ENCODE assay signal across 7 cellular contexts in genomic region chr1:45205000-45205909, GRCh38. TPM values are rescaled to one million over a fixed set of nuclear protein-coding genes. Genes with fewer than 3 reads are reported as not detected.
A peak's percentile ranks its signal among the peaks of the same experiment; 100 is the strongest.
DNase-seq lines count a peak whose midpoint lies in the region; ATAC-seq and TF ChIP-seq lines count a peak whose summit lies in the region.

No MANE protein-coding gene starts in this region.

- no peak overlapping the region for H3K27ac ChIP-seq in colonic mucosa

- no peaks in the 10 kb centered on the region for H3K9me3 ChIP-seq in colonic mucosa

- peak overlapping the region; percentile 85 for H3K4me3 ChIP-seq in colonic mucosa

- intact Hi-C loops in colonic mucosa (cut with DNase I): no loop called here

- ATAC-seq in stimulated activated memory B cell treated with anti-CD40 and anti-IgM and Interleukin-4, amounts not matched to agents 10 μg/mL and 1 μg/mL and 100 μg/mL, for 72 hours: peak; percentile 34

- H3K36me3 ChIP-seq in colonic mucosa: no peaks in the 10 kb centered on the region

- in situ Hi-C loops in GM13977 (cut with MboI; ENCODE audit: low pct_unique_long_range_greater_than_20kb, low sequenced_read_pairs, unreplicated experiment): no loop called here

- H3K4me1 Mint-ChIP-seq in stimulated activated memory B cell treated with anti-CD40 and anti-IgM and Interleukin-4, amounts not matched to agents 10 μg/mL and 1 μg/mL and 100 μg/mL, for 72 hours: peaks cover 35% of the 10 kb centered on the region

- no peaks in the 10 kb centered on the region for H3K27me3 Mint-ChIP-seq in stimulated activated memory B cell treated with anti-CD40 and anti-IgM and Interleukin-4, amounts not matched to agents 10 μg/mL and 1 μg/mL and 100 μg/mL, for 72 hours

- no peaks in the 10 kb centered on the region for H3K27me3 ChIP-seq in colonic mucosa

- peak overlapping the region; percentile 30 for H3K27ac Mint-ChIP-seq in stimulated activated memory B cell treated with anti-CD40 and anti-IgM and Interleukin-4, amounts not matched to agents 10 μg/mL and 1 μg/mL and 100 μg/mL, for 72 hours

- TF ChIP-seq CTCF in GM13977 (IDR thresholded peaks at IDR 0.05; ENCODE audit: extremely low read depth, insufficient read depth, missing control alignments) (no peak), colonic mucosa (IDR thresholded peaks at IDR 0.05) (no peak)

- peak overlapping the region; percentile 84 for H3K4me3 Mint-ChIP-seq in stimulated activated memory B cell treated with anti-CD40 and anti-IgM and Interleukin-4, amounts not matched to agents 10 μg/mL and 1 μg/mL and 100 μg/mL, for 72 hours

- DNase-seq in GM13977 (ENCODE audit: low spot score): peak; percentile 34
- DNase-seq in HPDE6-E6E7 (ENCODE audit: extremely low spot score): peak; percentile 22
- DNase-seq in T follicular helper cell (ENCODE audit: low read depth): peak; percentile 3
- peak; percentile 57 for DNase-seq in colonic mucosa
- peak; percentile 85 for DNase-seq in left kidney (ENCODE audit: low read depth, low spot score)
- no peak for DNase-seq in dedifferentiated amniotic fluid mesenchymal stem cell (ENCODE audit: extremely low spot score)

- no peaks in the 10 kb centered on the region for H3K36me3 Mint-ChIP-seq in stimulated activated memory B cell treated with anti-CD40 and anti-IgM and Interleukin-4, amounts not matched to agents 10 μg/mL and 1 μg/mL and 100 μg/mL, for 72 hours

- no peaks in the 10 kb centered on the region for H3K9me3 Mint-ChIP-seq in stimulated activated memory B cell treated with anti-CD40 and anti-IgM and Interleukin-4, amounts not matched to agents 10 μg/mL and 1 μg/mL and 100 μg/mL, for 72 hours

- no peaks in the 10 kb centered on the region for H3K4me1 ChIP-seq in colonic mucosa

- H3K9ac ChIP-seq in colonic mucosa (ENCODE audit: low read depth in 2 of 2, low read length in 2 of 2): peak overlapping the region; percentile 42 to 46

RNA-seq across cellular contexts. Expression of gene ZSWIM5, which starts 1.1 kb away (rescaled TPM):
- 1 to 10 TPM; 9.0 to 9.7 TPM for total RNA-seq in colonic mucosa
